ENCODE assay signal across 7 cellular contexts in the genomic region with DNA sequence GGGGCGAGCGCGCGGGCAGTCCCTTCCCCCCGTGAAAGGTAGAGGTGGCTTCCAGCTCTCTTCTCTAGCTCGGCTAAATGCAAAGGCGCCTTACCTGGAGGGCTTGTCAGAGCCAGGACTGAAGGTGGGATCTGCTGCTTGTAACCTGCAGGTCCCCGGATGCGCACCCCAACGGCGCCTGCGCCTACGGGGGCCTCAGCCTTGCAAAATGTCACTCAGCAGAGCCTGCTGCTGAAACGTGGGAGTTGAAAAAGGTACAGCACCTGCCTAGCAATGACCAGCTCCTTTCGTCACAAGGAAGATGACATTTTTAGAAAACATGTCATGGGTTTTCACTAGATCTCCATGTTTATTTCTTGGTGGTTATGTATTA. TPM values are rescaled to one million over a fixed set of nuclear protein-coding genes. Genes with fewer than 3 reads are reported as not detected.
DNase-seq lines count a peak whose midpoint lies in the region; ATAC-seq, FAIRE-seq and TF ChIP-seq lines count a peak whose summit lies in the region.

No MANE protein-coding gene starts in this region.

- H3K27ac ChIP-seq in mammary epithelial cell (ENCODE audit: insufficient read depth, low read depth, low read length), result peak overlapping the region; percentile 87

- H3K4me2 ChIP-seq in mammary epithelial cell (ENCODE audit: insufficient read depth, low read depth, low read length), result peak overlapping the region; percentile 94

- peaks cover 10% of the 10 kb centered on the region for H3K4me1 ChIP-seq in mammary epithelial cell (ENCODE audit: insufficient read depth, low read length)

- H3K27me3 ChIP-seq in mammary epithelial cell (ENCODE audit: insufficient read depth, low read length), result no peaks in the 10 kb centered on the region

- H3K79me2 ChIP-seq in mammary epithelial cell (ENCODE audit: insufficient read depth, low read length), result peaks cover 82% of the 10 kb centered on the region

- peak; percentile 13; the same call in 1 of the 2 replicates for TF ChIP-seq POLR2A in GM12892 (IDR thresholded peaks at IDR 0.05; ENCODE audit: low read depth, low read length)

- POLR2A ChIA-PET in activated B cell treated with CpG ODN at 0.5 μM for 24 hours (lab: Charles Lee), result interaction anchor here (0.6 to 2.3 kb wide), 14 partner anchors 9 to 1130 kb away, joined by 3 to 69 read pairs (median 6); partner anchors contain the start of genes C4orf33, HSPA4L, LARP1B and PGRMC2

- dilution Hi-C loops in mammary epithelial cell (cut with HindIII; ENCODE audit: low sequenced_read_pairs), result no loop called here

- H3K4me3 Mint-ChIP-seq in activated B cell treated with CpG ODN at 0.5 μM for 24 hours, result peak overlapping the region; percentile 98

- WGBS in mammary epithelial cell (ENCODE audit: low coverage, missing lambda C conversion rate), result 0% methylated on average over 7 of the region's 15 CpGs

- in situ Hi-C loops in mammary epithelial cell (cut with MboI; ENCODE audit: low sequenced_read_pairs in 2 of 2), result loop anchor here in 1 of 2 donors (10.0 kb wide), 1 partner anchor 81 kb away; the partner anchor contains the start of gene PLK4

- no peaks in the 10 kb centered on the region for H3K27me3 Mint-ChIP-seq in activated B cell treated with CpG ODN at 0.5 μM for 24 hours

- intact Hi-C loops in activated B cell treated with CpG ODN at 0.5 μM for 24 hours (cut with micrococcal nuclease), result loop anchor here (1.0 to 5.0 kb wide), 7 partner anchors 31 to 1128 kb away; partner anchors contain the start of genes HSPA4L, LARP1B, PLK4 and SCLT1
- intact Hi-C loops in mammary epithelial cell (cut with micrococcal nuclease), result loop anchor here (1.0 to 10.0 kb wide), 5 partner anchors 84 to 358 kb away; partner anchors contain the start of genes LARP1B and PGRMC2

- DNase-seq in GM12892 (ENCODE audit: insufficient read length) (peak; percentile 48), HFF-Myc (ENCODE audit: extremely low read depth, low read depth) (no peak), MV-4-11 (lab: John Stamatoyannopoulos, UW) (peak; percentile 27), activated B cell treated with CpG ODN at 0.5 μM for 24 hours (no peak), mammary epithelial cell (peak; percentile 58), left kidney (ENCODE audit: low read depth, low spot score) (peak; percentile 85)
- peak; percentile 58 to 62 for DNase-seq in stimulated activated CD4-positive, alpha-beta T cell treated with anti-CD3 and anti-CD28 coated beads, Interleukin-4, amount 100 ng/mL, for 48 hours (ENCODE audit: low read depth in 2 of 2)

- H3K4me3 ChIP-seq in HFF-Myc (replicated peaks; ENCODE audit: low read depth, low read length) (peak overlapping the region; percentile 90), mammary epithelial cell (replicated peaks in 1 of 3; ENCODE audit: insufficient read depth in 1 of 3, low read depth in 2 of 3, low read length in 3 of 3) (peak overlapping the region; percentile 60 to 97 (median 83))

- H3K36me3 ChIP-seq in mammary epithelial cell (ENCODE audit: insufficient read depth, low read length), result peaks cover 5% of the 10 kb centered on the region

- FAIRE-seq in GM12892 (lab: Jason Lieb, UNC), result no peak

- H3K4me1 Mint-ChIP-seq in activated B cell treated with CpG ODN at 0.5 μM for 24 hours, result peaks cover 33% of the 10 kb centered on the region

- H3K9me3 ChIP-seq in mammary epithelial cell (replicated peaks; ENCODE audit: insufficient read depth, low read length), result no peaks in the 10 kb centered on the region

- no peaks in the 10 kb centered on the region for H4K20me1 ChIP-seq in mammary epithelial cell (ENCODE audit: insufficient read depth, low read length)

- CTCF ChIA-PET in activated B cell treated with CpG ODN at 0.5 μM for 24 hours (lab: Charles Lee), result interaction anchor here (0.6 to 1.7 kb wide), 4 partner anchors 32 to 95 kb away, joined by 3 to 9 read pairs (median 5); partner anchors contain the start of gene LARP1B
- CTCF ChIA-PET in mammary epithelial cell (lab: Charles Lee; ENCODE audit: low non-redundant PET), result interaction anchor here (0.6 to 0.7 kb wide), 2 partner anchors 53 to 95 kb away, joined by 3 read pairs; partner anchors contain the start of gene LARP1B

- no TSS peak for BruUV-seq in mammary epithelial cell (replicated peaks; lab: Mats Ljungman, UMichigan)

- TF ChIP-seq CTCF in HFF-Myc (IDR thresholded peaks at IDR 0.05; ENCODE audit: low read depth, low read length, missing control alignments) (no peak), activated B cell treated with CpG ODN at 0.5 μM for 24 hours (IDR thresholded peaks at IDR 0.05) (no peak), mammary epithelial cell (conservative IDR thresholded peaks at IDR 0.05 in 1 of 2, IDR thresholded peaks at IDR 0.05 in 1 of 2; ENCODE audit: extremely low read depth in 1 of 2, insufficient read depth in 1 of 2, low read depth in 1 of 2, low read length in 2 of 2) (no peak)

- no peaks in the 10 kb centered on the region for H3K9me3 Mint-ChIP-seq in activated B cell treated with CpG ODN at 0.5 μM for 24 hours

- peak overlapping the region; percentile 100 for H2AFZ ChIP-seq in mammary epithelial cell (ENCODE audit: low read depth, low read length)

- ATAC-seq in activated B cell treated with CpG ODN at 0.5 μM for 24 hours (ENCODE audit: low read depth), result peak; percentile 4

- peaks cover 24% of the 10 kb centered on the region for H3K36me3 Mint-ChIP-seq in activated B cell treated with CpG ODN at 0.5 μM for 24 hours (ENCODE audit: low read depth)

- peak overlapping the region; percentile 98 for H3K9ac ChIP-seq in mammary epithelial cell (ENCODE audit: insufficient read depth, low read length)

- H3K27ac Mint-ChIP-seq in activated B cell treated with CpG ODN at 0.5 μM for 24 hours, result peak overlapping the region; percentile 96

RNA-seq across cellular contexts. Expression of gene ABHD18, which starts 0.6 kb away (rescaled TPM):
- polyA plus RNA-seq in GM12892 (2012; ENCODE audit: missing spikeins), result 9.9 TPM
- total RNA-seq in activated B cell treated with CpG ODN at 0.5 μM for 24 hours, result 12.8 and 13.9 TPM in 2 replicates
- 1 to 10 TPM; 6.3 to 7.7 TPM for total RNA-seq in mammary epithelial cell
- polyA plus RNA-seq in mammary epithelial cell, result 2.3 TPM
- polyA minus RNA-seq in mammary epithelial cell, result 2.2 TPM

RNA-seq across cellular contexts. Expression of gene MFSD8, which starts 0.8 kb away (rescaled TPM):
- 11.4 TPM for polyA plus RNA-seq in GM12892 (2012; ENCODE audit: missing spikeins)
- 30.8 and 31.1 TPM in 2 replicates for total RNA-seq in activated B cell treated with CpG ODN at 0.5 μM for 24 hours
- 10 to 100 TPM; 23.3 to 28.0 TPM for total RNA-seq in mammary epithelial cell
- polyA plus RNA-seq in mammary epithelial cell, result 9.5 TPM
- 32.0 TPM for polyA minus RNA-seq in mammary epithelial cell

Comparison
In these comparisons a context has a peak if more than half of its experiments do, and no peak if none do; other contexts are left out.
1. DNase-seq: peak in GM12892 (single experiment), MV-4-11 (single experiment), mammary epithelial cell (single experiment), left kidney (single experiment) and stimulated activated CD4-positive, alpha-beta T cell treated with anti-CD3 and anti-CD28 coated beads, Interleukin-4, amount 100 ng/mL, for 48 hours (2 of 2); none in HFF-Myc (single experiment) and activated B cell treated with CpG ODN at 0.5 μM for 24 hours (single experiment).